In genomic region chr6:109094351-109095035, GRCh38 we compare ENCODE assay signal across 8 cellular contexts. TPM values are rescaled to one million over a fixed set of nuclear protein-coding genes. Genes with fewer than 3 reads are reported as not detected.
DNase-seq lines count a peak whose midpoint lies in the region; ATAC-seq and TF ChIP-seq lines count a peak whose summit lies in the region.

SESN1 (minus strand) TSS chr6:109094846; CDS start chr6:109094073, 773 bp downstream.

- H3K9ac ChIP-seq in mammary epithelial cell (ENCODE audit: insufficient read depth, low read length) (peak within 1 kb of the TSS; percentile 95), smooth muscle cell (ENCODE audit: low read depth) (peak within 1 kb of the TSS; percentile 88)

- H3K79me2 ChIP-seq in mammary epithelial cell (ENCODE audit: insufficient read depth, low read length): peaks cover 73% of the 10 kb centered on the region
- H3K79me2 ChIP-seq in smooth muscle cell (ENCODE audit: low read depth): peaks cover 74% of the 10 kb centered on the region

- H3K27ac ChIP-seq in AG04450 (ENCODE audit: low read depth, low read length) (peak within 1 kb of the TSS; percentile 97), mammary epithelial cell (ENCODE audit: insufficient read depth, low read depth, low read length) (peak within 1 kb of the TSS; percentile 94), smooth muscle cell (ENCODE audit: low read depth) (peak within 1 kb of the TSS; percentile 95)

- H3K27me3 ChIP-seq in AG04450 (ENCODE audit: control insufficient read depth, insufficient read depth, low read length) (no peaks in the 10 kb centered on the region), mammary epithelial cell (ENCODE audit: insufficient read depth, low read length) (no peaks in the 10 kb centered on the region), smooth muscle cell (ENCODE audit: low read depth) (no peaks in the 10 kb centered on the region)

- POLR2A ChIA-PET in AG04450 (lab: Yijun Ruan, JAX): interaction anchor here (0.5 to 3.2 kb wide), 24 partner anchors 9 to 1883 kb away, joined by 3 to 22 read pairs (median 4); partner anchors contain the start of genes ARMC2, CD164 and SMPD2

- intact Hi-C loops in mammary epithelial cell (cut with micrococcal nuclease): loop anchor here (1.0 to 2.0 kb wide), 3 partner anchors 45 to 288 kb away; partner anchors contain the start of gene CD164

- H3K4me2 ChIP-seq in mammary epithelial cell (ENCODE audit: insufficient read depth, low read depth, low read length): peak within 1 kb of the TSS; percentile 90
- H3K4me2 ChIP-seq in smooth muscle cell: peak within 1 kb of the TSS; percentile 99

- dilution Hi-C loops in mammary epithelial cell (cut with HindIII; ENCODE audit: low sequenced_read_pairs): no loop called here

- H3K9me3 ChIP-seq in AG04450 (ENCODE audit: control insufficient read depth, insufficient read depth, low read length) (no peaks in the 10 kb centered on the region), mammary epithelial cell (replicated peaks; ENCODE audit: insufficient read depth, low read length) (no peaks in the 10 kb centered on the region), smooth muscle cell (replicated peaks; ENCODE audit: low read depth) (no peaks in the 10 kb centered on the region)

- peak within 1 kb of the TSS; percentile 93 for H3K4me3 ChIP-seq in AG04450 (ENCODE audit: low read depth, low read length)
- peak within 1 kb of the TSS; percentile 82 for H3K4me3 ChIP-seq in WI38 (ENCODE audit: low read depth, low read length)
- H3K4me3 ChIP-seq in mammary epithelial cell (replicated peaks in 1 of 3; ENCODE audit: insufficient read depth in 1 of 3, low read depth in 2 of 3, low read length in 3 of 3): peak within 1 kb of the TSS; percentile 90 to 94 (median 91)
- peak within 1 kb of the TSS; percentile 77 for H3K4me3 ChIP-seq in smooth muscle cell

- no peaks in the 10 kb centered on the region for H3K36me3 ChIP-seq in mammary epithelial cell (ENCODE audit: insufficient read depth, low read length)
- no peaks in the 10 kb centered on the region for H3K36me3 ChIP-seq in smooth muscle cell (ENCODE audit: low read depth)

- DNase-seq in AG04450 (ENCODE audit: low read depth, low spot score): peak; percentile 96
- DNase-seq in NCI-H2227 treated with DMSO at 0.1 percent for 48 hours (lab: John Stamatoyannopoulos, UW): peak; percentile 83
- DNase-seq in mammary epithelial cell: peak; percentile 97
- DNase-seq in iPS-NIHi7 (ENCODE audit: extremely low spot score): peak; percentile 95
- DNase-seq in smooth muscle cell (lab: John Stamatoyannopoulos, UW; ENCODE audit: unreplicated experiment): peak; percentile 91

- H3K4me1 ChIP-seq in mammary epithelial cell (ENCODE audit: insufficient read depth, low read length) (peaks cover 12% of the 10 kb centered on the region), smooth muscle cell (ENCODE audit: low read depth) (peaks cover 29% of the 10 kb centered on the region)

- BruUV-seq in mammary epithelial cell (replicated peaks; lab: Mats Ljungman, UMichigan): no TSS peak

- H3F3A ChIP-seq in smooth muscle cell (ENCODE audit: low read depth): no peaks in the 10 kb centered on the region

- CTCF ChIA-PET in AG04450 (lab: Charles Lee) (interaction anchor here (0.6 to 1.5 kb wide), 7 partner anchors 10 to 552 kb away, joined by 3 to 8 read pairs (median 3); no protein-coding TSS in a partner anchor), mammary epithelial cell (lab: Charles Lee; ENCODE audit: low non-redundant PET) (interaction anchor here (0.6 to 0.8 kb wide), 3 partner anchors 288 to 533 kb away, joined by 3 to 6 read pairs (median 5); no protein-coding TSS in a partner anchor)

- H2AFZ ChIP-seq in mammary epithelial cell (ENCODE audit: low read depth, low read length) (peak within 1 kb of the TSS; percentile 100), smooth muscle cell (ENCODE audit: low read depth) (peak within 1 kb of the TSS; percentile 81)

- TF ChIP-seq CTCF in AG04450 (IDR thresholded peaks at IDR 0.05; ENCODE audit: low read depth, low read length) (no peak), WI38 (IDR thresholded peaks at IDR 0.05; ENCODE audit: low read depth, low read length) (no peak), mammary epithelial cell (conservative IDR thresholded peaks at IDR 0.05 in 1 of 2, IDR thresholded peaks at IDR 0.05 in 1 of 2; ENCODE audit: extremely low read depth in 1 of 2, insufficient read depth in 1 of 2, low read depth in 1 of 2, low read length in 2 of 2) (no peak), smooth muscle cell (IDR thresholded peaks at IDR 0.05; ENCODE audit: borderline replicate concordance, insufficient read depth, poor library complexity, severe bottlenecking) (no peak)

- in situ Hi-C loops in mammary epithelial cell (cut with MboI; ENCODE audit: low sequenced_read_pairs in 2 of 2): no loop called here

- 0% methylated on average over 9 of the region's 68 CpGs for WGBS in mammary epithelial cell (ENCODE audit: low coverage, missing lambda C conversion rate)
- 1% methylated on average over 39 of the region's 68 CpGs for WGBS in smooth muscle cell (ENCODE audit: low lambda C conversion rate)

- ATAC-seq in GM18870 (IDR thresholded peaks at IDR 0.05; ENCODE audit: unreplicated experiment) (peak; percentile 39), HG03108 (IDR thresholded peaks at IDR 0.05; ENCODE audit: unreplicated experiment) (peak; percentile 51)

- no peaks in the 10 kb centered on the region for H4K20me1 ChIP-seq in mammary epithelial cell (ENCODE audit: insufficient read depth, low read length)
- H4K20me1 ChIP-seq in smooth muscle cell (ENCODE audit: low read depth): peaks cover 16% of the 10 kb centered on the region

RNA-seq across cellular contexts. Expression of gene SESN1, which starts in this region (rescaled TPM):
- polyA plus RNA-seq in AG04450 (2011; rRNA removed) (21.0 and 29.6 TPM in 2 replicates), mammary epithelial cell (15.8 TPM), smooth muscle cell (23.6 and 24.1 TPM in 2 replicates)
- 16.4 and 23.8 TPM in 2 replicates for polyA minus RNA-seq in AG04450 (2011; rRNA and poly(A)+ RNA removed)
- total RNA-seq in mammary epithelial cell (10 to 100 TPM; 13.9 to 37.8 TPM), smooth muscle cell (38.7 and 50.9 TPM in 2 replicates)
- polyA minus RNA-seq in mammary epithelial cell: 13.7 TPM

Comparison
In these comparisons a context has a peak if more than half of its experiments do, and no peak if none do; other contexts are left out.
1. Peak in every context shown above with its lines: DNase-seq, ATAC-seq, H3K4me3 ChIP-seq and H3K27ac ChIP-seq.